Comparison of ENCODE assay signal across 8 cellular contexts in genomic region chr1:165768513-165769394, GRCh38. TPM values are rescaled to one million over a fixed set of nuclear protein-coding genes. Genes with fewer than 3 reads are reported as not detected.
A peak's percentile ranks its signal among the peaks of the same experiment; 100 is the strongest.
DNase-seq lines count a peak whose midpoint lies in the region; ATAC-seq, FAIRE-seq and TF ChIP-seq lines count a peak whose summit lies in the region.

TMCO1 (minus strand) TSS chr1:165768868; CDS start chr1:165768751, 117 bp downstream.

- TF ChIP-seq CTCF in DND-41 (IDR thresholded peaks at IDR 0.05; ENCODE audit: borderline replicate concordance, extremely low read depth, low read length, poor library complexity, severe bottlenecking) (peak; percentile 55), KMS-11 (conservative IDR thresholded peaks at IDR 0.05; ENCODE audit: low read depth, low read length) (no peak), esophagus muscularis mucosa (IDR thresholded peaks at IDR 0.05) (peak; percentile 5 to 25 (median 12))

- H3K9me3 Mint-ChIP-seq in activated T-cell treated with anti-CD3 and anti-CD28 coated beads, Interleukin-2, amount 50 U/mL, for 72 hours: no peaks in the 10 kb centered on the region

- peak; percentile 83 for FAIRE-seq in RCC 7860 (lab: Jason Lieb, UNC)

- no peak for TF ChIP-seq EP300 in esophagus muscularis mucosa (IDR thresholded peaks at IDR 0.05)

- H3K27me3 Mint-ChIP-seq in activated T-cell treated with anti-CD3 and anti-CD28 coated beads, Interleukin-2, amount 50 U/mL, for 72 hours (ENCODE audit: low read depth): no peaks in the 10 kb centered on the region

- H3K4me1 Mint-ChIP-seq in activated T-cell treated with anti-CD3 and anti-CD28 coated beads, Interleukin-2, amount 50 U/mL, for 72 hours (ENCODE audit: low read depth): peaks cover 61% of the 10 kb centered on the region

- H3K4me1 ChIP-seq in DND-41 (ENCODE audit: insufficient read depth, low read length) (peaks cover 51% of the 10 kb centered on the region), KMS-11 (ENCODE audit: low read depth, poor library complexity, severe bottlenecking) (peaks cover 34% of the 10 kb centered on the region), esophagus muscularis mucosa (peaks cover 19 to 47% (median 41%) of the 10 kb centered on the region in 4 donors), muscle layer of duodenum (ENCODE audit: control insufficient read depth in 1 of 2, insufficient read depth in 2 of 2, low read length in 2 of 2) (peaks cover 8 to 30% of the 10 kb centered on the region in 2 donors)

- DNase-seq in DND-41 (peak; percentile 97), RCC 7860 (ENCODE audit: low spot score) (peak; percentile 98), esophagus muscularis mucosa (ENCODE audit: extremely low spot score) (peak; percentile 98)
- DNase-seq in activated T-cell treated with anti-CD3 and anti-CD28 coated beads, Interleukin-2, amount 50 U/mL, for 72 hours: peak; percentile 92 to 95
- DNase-seq in stimulated activated CD8-positive, alpha-beta memory T cell treated with anti-CD3 and anti-CD28 coated beads, Interleukin-7, amount 100 ng/mL, for 4 hours (ENCODE audit: low read depth in 2 of 2): peak; percentile 87 to 92

- H3K9me3 ChIP-seq in DND-41 (ENCODE audit: insufficient read depth, low read length, severe bottlenecking): no peaks in the 10 kb centered on the region
- no peaks in the 10 kb centered on the region for H3K9me3 ChIP-seq in esophagus muscularis mucosa
- no peaks in the 10 kb centered on the region for H3K9me3 ChIP-seq in muscle layer of duodenum (ENCODE audit: control insufficient read depth in 1 of 2, low read length in 2 of 2)

- no peaks in the 10 kb centered on the region for H3K27me3 ChIP-seq in DND-41 (ENCODE audit: insufficient read depth, low read length, poor library complexity)
- H3K27me3 ChIP-seq in KMS-11 (ENCODE audit: insufficient read depth, low read depth): no peaks in the 10 kb centered on the region
- no peaks in the 10 kb centered on the region for H3K27me3 ChIP-seq in esophagus muscularis mucosa
- H3K27me3 ChIP-seq in muscle layer of duodenum (ENCODE audit: low read depth, low read length): no peaks in the 10 kb centered on the region

- intact Hi-C loops in esophagus muscularis mucosa (cut with DNase I): loop anchor here (5.0 kb wide), 4 partner anchors 59 to 144 kb away; partner anchors contain the start of genes ALDH9A1, MGST3 and UCK2

- peaks cover 42% of the 10 kb centered on the region for H3K36me3 ChIP-seq in DND-41 (ENCODE audit: insufficient read depth, low read length)
- no peaks in the 10 kb centered on the region for H3K36me3 ChIP-seq in KMS-11 (ENCODE audit: insufficient read depth)
- H3K36me3 ChIP-seq in esophagus muscularis mucosa: peaks cover 0 to 46% (median 21%) of the 10 kb centered on the region in 4 donors
- H3K36me3 ChIP-seq in muscle layer of duodenum (ENCODE audit: control insufficient read depth in 1 of 2, insufficient read depth in 2 of 2, low read length in 2 of 2): peaks cover 8 to 28% of the 10 kb centered on the region in 2 donors

- no peak for TF ChIP-seq POLR2A in esophagus muscularis mucosa (IDR thresholded peaks at IDR 0.05; ENCODE audit: low read depth)

- peak within 1 kb of the TSS; percentile 98 for H3K27ac Mint-ChIP-seq in activated T-cell treated with anti-CD3 and anti-CD28 coated beads, Interleukin-2, amount 50 U/mL, for 72 hours

- WGBS in esophagus muscularis mucosa: under 1% methylated on average over 47 of the region's 56 CpGs

- H3K79me2 ChIP-seq in DND-41 (ENCODE audit: insufficient read depth, low read length) (peaks cover 60% of the 10 kb centered on the region), KMS-11 (ENCODE audit: insufficient read depth, low read depth) (peaks cover 41% of the 10 kb centered on the region)

- peak within 1 kb of the TSS; percentile 95 to 99 for H3K4me3 Mint-ChIP-seq in activated T-cell treated with anti-CD3 and anti-CD28 coated beads, Interleukin-2, amount 50 U/mL, for 72 hours

- H3K4me3 ChIP-seq in DND-41 (ENCODE audit: low read depth in 1 of 2, low read length in 2 of 2) (peak within 1 kb of the TSS; percentile 42 to 73), KMS-11 (IDR thresholded peaks at IDR 0.05; ENCODE audit: insufficient read depth, low read depth, low read length) (peak within 1 kb of the TSS; percentile 95), esophagus muscularis mucosa (peak within 1 kb of the TSS; percentile 59 to 93 (median 82)), muscle layer of duodenum (ENCODE audit: low read depth in 1 of 2, low read length in 2 of 2) (peak within 1 kb of the TSS; percentile 92 to 100)

- peaks cover 8% of the 10 kb centered on the region; the same call in 1 of the 2 replicates for H4K20me1 ChIP-seq in DND-41 (ENCODE audit: insufficient read depth, low read length)
- no peaks in the 10 kb centered on the region for H4K20me1 ChIP-seq in KMS-11 (ENCODE audit: insufficient read depth)

- H3K27ac ChIP-seq in DND-41 (ENCODE audit: low read length) (peak within 1 kb of the TSS; percentile 81), KMS-11 (peak within 1 kb of the TSS; percentile 92), esophagus muscularis mucosa (replicated peaks in 1 of 4) (peak within 1 kb of the TSS; percentile 83 to 94 (median 87)), muscle layer of duodenum (ENCODE audit: low read length) (peak within 1 kb of the TSS; percentile 97)

- ATAC-seq in DND-41 (ENCODE audit: insufficient read depth, low read depth): peak; percentile 99
- ATAC-seq in GM21737 (IDR thresholded peaks at IDR 0.05; ENCODE audit: unreplicated experiment): peak; percentile 98
- ATAC-seq in activated T-cell treated with anti-CD3 and anti-CD28 coated beads, Interleukin-2, amount 50 U/mL, for 72 hours (replicated peaks in 1 of 2): peak; percentile 100

- H3K36me3 Mint-ChIP-seq in activated T-cell treated with anti-CD3 and anti-CD28 coated beads, Interleukin-2, amount 50 U/mL, for 72 hours (ENCODE audit: insufficient read depth in 2 of 2): peaks cover 17 to 39% of the 10 kb centered on the region in 2 donors

- H2AFZ ChIP-seq in DND-41 (ENCODE audit: low read depth, low read length) (peak within 1 kb of the TSS; percentile 89), KMS-11 (ENCODE audit: low read depth) (peak within 1 kb of the TSS; percentile 90)

- H3K9ac ChIP-seq in DND-41 (ENCODE audit: low read depth, low read length): peak within 1 kb of the TSS; percentile 66
- peak within 1 kb of the TSS; percentile 88 for H3K9ac ChIP-seq in KMS-11

- H3K4me2 ChIP-seq in DND-41 (ENCODE audit: insufficient read depth, low read length) (peak within 1 kb of the TSS; percentile 70), KMS-11 (peak within 1 kb of the TSS; percentile 79)

RNA-seq across cellular contexts. Expression of gene TMCO1, which starts in this region (rescaled TPM):
- 10 to 100 TPM; 57.3 to 68.4 TPM for total RNA-seq in activated T-cell treated with anti-CD3 and anti-CD28 coated beads, Interleukin-2, amount 50 U/mL, for 72 hours
- 10 to 100 TPM; 36.0 to 45.7 (median 37.8) TPM for total RNA-seq in esophagus muscularis mucosa

Comparison
In these comparisons a context has a peak if more than half of its experiments do, and no peak if none do; other contexts are left out.
1. Peak in every context shown above with its lines: DNase-seq, ATAC-seq, H3K4me3 ChIP-seq and H3K27ac ChIP-seq.